In genomic region chr2:58428553-58429284, GRCh38 we compare ENCODE assay signal across 9 cellular contexts.
DNase-seq lines count a peak whose midpoint lies in the region; ATAC-seq, FAIRE-seq and TF ChIP-seq lines count a peak whose summit lies in the region.
"Had no signal": no experiment of that assay in that cellular context is flagged by ENCODE, and none has a peak within 500 bp of the region (broad histone marks: within the 10 kb centered on the region; RNA-seq: fewer than 3 reads in every experiment).

No MANE protein-coding gene starts in this region.

- 19% methylated on average over 32 of the region's 43 CpGs for WGBS in GM12878 (ENCODE audit: insufficient coverage, insufficient replicate concordance, low lambda C conversion rate, missing lambda C conversion rate)
- 4 to 8% methylated on average over 18 to 43 of the region's 43 CpGs for WGBS in aorta, 2 donors

- no peak overlapping the region for H2AFZ ChIP-seq in GM12878 (ENCODE audit: control insufficient read depth, low read depth, low read length)

- no peaks in the 10 kb centered on the region for H3K79me2 ChIP-seq in GM12878 (ENCODE audit: control insufficient read depth, insufficient read depth, low read length)

- H3K9me3 ChIP-seq in GM12878 (replicated peaks; ENCODE audit: control insufficient read depth, insufficient read depth, low read length) = no peaks in the 10 kb centered on the region
- H3K9me3 ChIP-seq in lower lobe of right lung = no peaks in the 10 kb centered on the region
- no peaks in the 10 kb centered on the region for H3K9me3 ChIP-seq in aorta (ENCODE audit: control insufficient read depth, low read length)

- ATAC-seq in HG03439 (IDR thresholded peaks at IDR 0.05; ENCODE audit: unreplicated experiment) (peak; percentile 55), GM12878 (peak; percentile 35; the same call in 1 of the 3 replicates), lower lobe of right lung (peak; percentile 59 to 79), aorta (ENCODE audit: low FRiP score) (peak; percentile 51), GM18858 (IDR thresholded peaks at IDR 0.05; ENCODE audit: unreplicated experiment) (no peak), HG02588 (IDR thresholded peaks at IDR 0.05; ENCODE audit: unreplicated experiment) (no peak)

- H3K4me2 ChIP-seq in GM12878 (ENCODE audit: control insufficient read depth, insufficient read depth) = no peak overlapping the region

- CTCF ChIA-PET in GM12878 (lab: Yijun Ruan, JAX) = no interaction called here

- TF ChIP-seq POLR2A in GM12878 (IDR thresholded peaks at IDR 0.05; ENCODE audit: low read depth, low read length) = no peak

- no TSS peak for BruUV-seq in GM12878 (replicated peaks; lab: Mats Ljungman, UMichigan)

- RAD21 ChIA-PET in GM12878 (lab: Charles Lee; ENCODE audit: unreplicated experiment) = no interaction called here

- intact Hi-C loops in GM12878 (cut with micrococcal nuclease; ENCODE audit: unreplicated experiment) (no loop called here), lower lobe of right lung (cut with DNase I) (no loop called here), aorta (cut with DNase I) (no loop called here)

- H3K4me3 ChIP-seq in GM12878 (no peak overlapping the region), lower lobe of right lung (peak overlapping the region; percentile 27), aorta (ENCODE audit: low read length in 2 of 2) (peak overlapping the region in 1 of 2 donors; percentile 28)

- H3K4me1 ChIP-seq in GM12878 (ENCODE audit: control insufficient read depth, insufficient read depth, low read length) = no peaks in the 10 kb centered on the region
- H3K4me1 ChIP-seq in lower lobe of right lung = no peaks in the 10 kb centered on the region
- no peaks in the 10 kb centered on the region for H3K4me1 ChIP-seq in aorta (ENCODE audit: control insufficient read depth in 1 of 2, insufficient read depth in 2 of 2, low read length in 2 of 2)

- peak; percentile 77 for DNase-seq in NCI-H748 (lab: John Stamatoyannopoulos, UW; ENCODE audit: unreplicated experiment)
- DNase-seq in NCI-H748 treated with DMSO at 0.1 percent for 48 hours (lab: John Stamatoyannopoulos, UW) = no peak
- no peak for DNase-seq in GM12878 (ENCODE audit: low read depth, low spot score)
- peak; percentile 35 for DNase-seq in lower lobe of right lung
- DNase-seq in aorta = no peak

- no peak for FAIRE-seq in GM12878 (lab: Jason Lieb, UNC)
- FAIRE-seq: TTC549 had no signal

- in situ Hi-C loops in GM12878 (cut with MboI) = no loop called here

- H3K27ac ChIP-seq in GM12878 (ENCODE audit: control insufficient read depth, insufficient read depth) = no peak overlapping the region
- H3K27ac ChIP-seq in lower lobe of right lung = no peak overlapping the region
- H3K27ac ChIP-seq in aorta (ENCODE audit: low read depth in 1 of 2, low read length in 2 of 2) = no peak overlapping the region

- H3K27me3 ChIP-seq in GM12878 (replicated peaks in 1 of 2; ENCODE audit: control insufficient read depth in 2 of 2, insufficient read depth in 2 of 2, low read length in 1 of 2) (no peaks in the 10 kb centered on the region; a peak in 2 of 4 replicates), lower lobe of right lung (ENCODE audit: low read depth) (peaks cover 12% of the 10 kb centered on the region), aorta (ENCODE audit: control insufficient read depth in 1 of 2, insufficient read depth in 2 of 2, low read length in 1 of 2) (no peaks in the 10 kb centered on the region)

- H3K36me3 ChIP-seq in GM12878 (ENCODE audit: control insufficient read depth in 2 of 2, insufficient read depth in 2 of 2, low read length in 1 of 2) (no peaks in the 10 kb centered on the region), lower lobe of right lung (no peaks in the 10 kb centered on the region), aorta (ENCODE audit: control insufficient read depth in 1 of 2, insufficient read depth in 2 of 2, low read length in 1 of 2) (no peaks in the 10 kb centered on the region)

- TF ChIP-seq EP300 in GM12878 (IDR thresholded peaks at IDR 0.05; ENCODE audit: borderline replicate concordance in 1 of 2, control insufficient read depth in 1 of 2, low read depth in 2 of 2, low read length in 2 of 2) = no peak

- TF ChIP-seq CTCF in GM12878 (IDR thresholded peaks at IDR 0.05 in 2 of 3, conservative IDR thresholded peaks at IDR 0.05 in 1 of 3; ENCODE audit: control insufficient read depth in 2 of 3, extremely low read depth in 1 of 3, insufficient read depth in 1 of 3, low read depth in 3 of 3, low read length in 3 of 3) (no peak), lower lobe of right lung (IDR thresholded peaks at IDR 0.05) (no peak)

- H4K20me1 ChIP-seq in GM12878 (ENCODE audit: control insufficient read depth, insufficient read depth) = no peaks in the 10 kb centered on the region

- POLR2A ChIA-PET in GM12878 (lab: Charles Lee) = no interaction called here

- no peak for TF ChIP-seq RAD21 in GM12878 (IDR thresholded peaks at IDR 0.05; ENCODE audit: insufficient read depth, low read depth, low read length)

- SMC1A ChIA-PET in GM12878 (lab: Charles Lee; ENCODE audit: uncharacterized antibody, unreplicated experiment) = interaction anchor here (1.0 kb wide), 1 partner anchor 16 kb away, joined by 3 read pairs; no protein-coding TSS in a partner anchor

- H3K9ac ChIP-seq in GM12878 (ENCODE audit: control insufficient read depth, insufficient read depth, low read length) = no peak overlapping the region

TF ChIP-seq in GM12878, 131 proteins besides CTCF, POLR2A, EP300 and RAD21:
- TF ChIP-seq SP1 (IDR thresholded peaks at IDR 0.05; ENCODE audit: low read depth, low read length) = no peak
- peak; percentile 3 for TF ChIP-seq HDAC6 (IDR thresholded peaks at IDR 0.05; ENCODE audit: unreplicated experiment)
- TF ChIP-seq HCFC1 (IDR thresholded peaks at IDR 0.05; ENCODE audit: low read length) = no peak
- no peak for TF ChIP-seq CBFB (IDR thresholded peaks at IDR 0.05; ENCODE audit: low read depth)
- no peak for TF ChIP-seq EED (IDR thresholded peaks at IDR 0.05; ENCODE audit: low read depth)
- no peak for TF ChIP-seq ZNF24 (IDR thresholded peaks at IDR 0.05)

Comparison
In these comparisons a context has a peak if more than half of its experiments do, and no peak if none do; other contexts are left out.
1. DNase-seq: peak in NCI-H748 (single experiment) and lower lobe of right lung (single experiment); none in NCI-H748 treated with DMSO at 0.1 percent for 48 hours (single experiment), GM12878 (single experiment) and aorta (0 of 2).
2. ATAC-seq: peak in HG03439 (single experiment), GM12878 (single experiment), lower lobe of right lung (2 of 2) and aorta (single experiment); none in GM18858 (single experiment) and HG02588 (single experiment).